Comparison of ENCODE assay signal across 32 cellular contexts in genomic region chr22:27125539-27125938, GRCh38.
"Had no signal": no experiment of that assay in that cellular context is flagged by ENCODE, and none has a peak within 500 bp of the region (broad histone marks: within the 10 kb centered on the region; RNA-seq: fewer than 3 reads in every experiment).

No MANE protein-coding gene starts in this region.

- H3K36me3 ChIP-seq: brain microvascular endothelial cell, heart left ventricle, pancreas, prostate gland, sigmoid colon, stomach, thyroid gland, upper lobe of left lung had no signal

- FAIRE-seq: pancreas had no signal

- H3K27me3 ChIP-seq: brain microvascular endothelial cell, pancreas, sigmoid colon, thyroid gland, upper lobe of left lung had no signal

- H3K4me1 ChIP-seq: pancreas, prostate gland had no signal

- H3K27ac Mint-ChIP-seq: activated B cell treated with CpG ODN at 0.5 μM for 24 hours; activated CD8-positive, alpha-beta T cell treated with anti-CD3 and anti-CD28 coated beads for 36 hours; activated naive CD8-positive, alpha-beta T cell; immature natural killer cell; naive thymus-derived CD8-positive, alpha-beta T cell; stimulated activated naive B cell treated with anti-CD40 and anti-IgM and Interleukin-4, amounts not matched to agents 10 μg/mL and 1 μg/mL and 100 μg/mL, for 72 hours; T-helper 2 cell treated with Interferon-gamma antibody and Interleukin-4, amounts not matched to agents 5 μg/mL and 100 μg/mL, for 36 hours had no signal

- H3K9me3 Mint-ChIP-seq: activated B cell treated with CpG ODN at 0.5 μM for 24 hours; activated CD8-positive, alpha-beta T cell treated with anti-CD3 and anti-CD28 coated beads for 36 hours; activated T-cell treated with anti-CD3 and anti-CD28 coated beads, Interleukin-2, amount 50 U/mL, for 4 hours; T-helper 2 cell treated with Interferon-gamma antibody and Interleukin-4, amounts not matched to agents 5 μg/mL and 100 μg/mL, for 36 hours had no signal

- H3K27ac ChIP-seq: brain microvascular endothelial cell, pancreas, prostate gland, thyroid gland, upper lobe of left lung had no signal

- H3K4me3 Mint-ChIP-seq: activated B cell treated with CpG ODN at 0.5 μM for 24 hours; activated CD8-positive, alpha-beta T cell treated with anti-CD3 and anti-CD28 coated beads for 36 hours; activated naive CD8-positive, alpha-beta T cell; activated T-cell treated with anti-CD3 and anti-CD28 coated beads, Interleukin-2, amount 50 U/mL, for 4 hours; immature natural killer cell; naive thymus-derived CD8-positive, alpha-beta T cell; neural crest cell; stimulated activated naive B cell treated with anti-CD40 and anti-IgM and Interleukin-4, amounts not matched to agents 10 μg/mL and 1 μg/mL and 100 μg/mL, for 72 hours; T-helper 2 cell treated with Interferon-gamma antibody and Interleukin-4, amounts not matched to agents 5 μg/mL and 100 μg/mL, for 36 hours had no signal

- H3K4me2 ChIP-seq: smooth muscle cell had no signal

- DNase-seq: activated B cell treated with CpG ODN at 0.5 μM for 24 hours; activated CD4-positive, alpha-beta T cell treated with anti-CD3 and anti-CD28 coated beads, Interleukin-2, amount 50 U/mL, for 1 hour; activated CD8-positive, alpha-beta T cell treated with anti-CD3 and anti-CD28 coated beads for 36 hours; activated naive CD4-positive, alpha-beta T cell treated with Interleukin-2 at 50 U/mL for 16 hours; activated T-cell treated with anti-CD3 and anti-CD28 coated beads, Interleukin-2, amount 50 U/mL, for 4 hours; aorta; brain microvascular endothelial cell; caudate nucleus; dermis blood vessel endothelial cell; effector memory CD4-positive, alpha-beta T cell; foreskin fibroblast; heart left ventricle; hypothalamus; immature natural killer cell; left cardiac atrium; left ventricle myocardium superior; midbrain; naive thymus-derived CD8-positive, alpha-beta T cell; nucleus accumbens; pancreas; sigmoid colon; stimulated activated CD4-positive, alpha-beta T cell treated with anti-CD3 and anti-CD28 coated beads, Interleukin-1b, Interleukin-23, amount 100 ng/mL, for 48 hours; stimulated activated naive B cell treated with anti-CD40 and anti-IgM and Interleukin-4, amounts not matched to agents 10 μg/mL and 1 μg/mL and 100 μg/mL, for 72 hours; stomach; T-helper 1 cell; thyroid gland; upper lobe of left lung had no signal

- H3K36me3 Mint-ChIP-seq: activated naive CD8-positive, alpha-beta T cell; immature natural killer cell; naive thymus-derived CD8-positive, alpha-beta T cell; stimulated activated naive B cell treated with anti-CD40 and anti-IgM and Interleukin-4, amounts not matched to agents 10 μg/mL and 1 μg/mL and 100 μg/mL, for 72 hours had no signal

- H3K4me1 Mint-ChIP-seq: activated B cell treated with CpG ODN at 0.5 μM for 24 hours, immature natural killer cell, neural crest cell had no signal

- ATAC-seq: activated CD8-positive, alpha-beta T cell treated with anti-CD3 and anti-CD28 coated beads for 36 hours; activated T-cell treated with anti-CD3 and anti-CD28 coated beads, Interleukin-2, amount 50 U/mL, for 4 hours; heart left ventricle; left cardiac atrium; left ventricle myocardium superior; naive thymus-derived CD8-positive, alpha-beta T cell; pancreas; stimulated activated naive B cell treated with anti-CD40 and anti-IgM and Interleukin-4, amounts not matched to agents 10 μg/mL and 1 μg/mL and 100 μg/mL, for 72 hours had no signal

- H3K9me3 ChIP-seq: pancreas, prostate gland, sigmoid colon, thyroid gland, upper lobe of left lung had no signal

- H3K4me3 ChIP-seq: heart left ventricle, pancreas, prostate gland, sigmoid colon, smooth muscle cell, stomach, thyroid gland, upper lobe of left lung had no signal
